ENCODE assay signal across 19 cellular contexts in genomic region chr6:134342211-134342610, GRCh38.
"Had no signal": no experiment of that assay in that cellular context is flagged by ENCODE, and none has a peak within 500 bp of the region (broad histone marks: within the 10 kb centered on the region; RNA-seq: fewer than 3 reads in every experiment).

No MANE protein-coding gene starts in this region.

- H3K9me3 ChIP-seq: neutrophil, pancreas, upper lobe of left lung had no signal

- ATAC-seq: activated T-helper 17 cell treated with anti-CD3 and anti-CD28 coated beads, Interleukin-2, amount 50 U/mL, for 72 hours; natural killer cell treated with Interleukin-12 subunit alpha and Interleukin-12 subunit beta and Interleukin-15 and Interleukin-18, amount 100 ng/mL, for 72 hours; pancreas; stimulated activated naive CD8-positive, alpha-beta T cell treated with anti-CD3 and anti-CD28 coated beads, Interleukin-15, Interleukin-2, amounts not matched to agents 100 U/mL and 50 U/mL, for 24 hours had no signal

- H3K27me3 ChIP-seq: brain microvascular endothelial cell, hepatocyte, neutrophil, pancreas, upper lobe of left lung had no signal

- H3K9me3 Mint-ChIP-seq: activated CD4-positive, alpha-beta memory T cell treated with anti-CD3 and anti-CD28 coated beads, Interleukin-2, amount 10 ng/mL, durations not matched to agents 7 days and 5 days; natural killer cell treated with Interleukin-12 subunit alpha and Interleukin-12 subunit beta and Interleukin-15 and Interleukin-18, amount 100 ng/mL, for 72 hours had no signal

- H3K27ac Mint-ChIP-seq: activated CD4-positive, alpha-beta memory T cell treated with anti-CD3 and anti-CD28 coated beads, Interleukin-2, amount 10 ng/mL, durations not matched to agents 7 days and 5 days; activated T-helper 17 cell treated with anti-CD3 and anti-CD28 coated beads, Interleukin-2, amount 50 U/mL, for 72 hours; mesothelial cell of epicardium; natural killer cell treated with Interleukin-12 subunit alpha and Interleukin-12 subunit beta and Interleukin-15 and Interleukin-18, amount 100 ng/mL, for 72 hours had no signal

- H3K36me3 ChIP-seq: brain microvascular endothelial cell, neutrophil, pancreas, upper lobe of left lung had no signal

- H3K4me1 ChIP-seq: pancreas had no signal

- H3K27me3 Mint-ChIP-seq: activated CD4-positive, alpha-beta memory T cell treated with anti-CD3 and anti-CD28 coated beads, Interleukin-2, amount 10 ng/mL, durations not matched to agents 7 days and 5 days; activated T-helper 17 cell treated with anti-CD3 and anti-CD28 coated beads, Interleukin-2, amount 50 U/mL, for 72 hours had no signal

- H3K36me3 Mint-ChIP-seq: mesothelial cell of epicardium; natural killer cell treated with Interleukin-12 subunit alpha and Interleukin-12 subunit beta and Interleukin-15 and Interleukin-18, amount 100 ng/mL, for 72 hours had no signal

- H3K27ac ChIP-seq: brain microvascular endothelial cell, coronary artery, hepatocyte, pancreas, upper lobe of left lung had no signal

- DNase-seq: activated CD4-positive, alpha-beta memory T cell treated with anti-CD3 and anti-CD28 coated beads, Interleukin-2, amount 10 ng/mL, durations not matched to agents 7 days and 5 days; activated CD4-positive, alpha-beta T cell treated with anti-CD3 and anti-CD28 coated beads for 4 hours; activated naive CD4-positive, alpha-beta T cell; activated T-cell treated with anti-CD3 and anti-CD28 coated beads, Interleukin-2, amount 50 U/mL, for 1 hour; brain microvascular endothelial cell; pancreas; stimulated activated CD4-positive, alpha-beta T cell treated with anti-CD3 and anti-CD28 coated beads, Interleukin-12 subunit alpha, Interleukin-12 subunit beta, amount 100 ng/mL, for 4 hours; stimulated activated CD4-positive, alpha-beta T cell treated with anti-CD3 and anti-CD28 coated beads, Interleukin-1b, Interleukin-23, amount 100 ng/mL, for 48 hours; stimulated activated naive CD8-positive, alpha-beta T cell treated with anti-CD3 and anti-CD28 coated beads, Interleukin-15, Interleukin-2, amounts not matched to agents 100 U/mL and 50 U/mL, for 24 hours; SW 1271; T-helper 2 cell had no signal

- H3K4me3 ChIP-seq: coronary artery, hepatocyte, lung, pancreas, upper lobe of left lung had no signal

- H3K4me3 Mint-ChIP-seq: activated CD4-positive, alpha-beta memory T cell treated with anti-CD3 and anti-CD28 coated beads, Interleukin-2, amount 10 ng/mL, durations not matched to agents 7 days and 5 days; activated T-helper 17 cell treated with anti-CD3 and anti-CD28 coated beads, Interleukin-2, amount 50 U/mL, for 72 hours; mesothelial cell of epicardium; natural killer cell treated with Interleukin-12 subunit alpha and Interleukin-12 subunit beta and Interleukin-15 and Interleukin-18, amount 100 ng/mL, for 72 hours had no signal

- H3K4me1 Mint-ChIP-seq: mesothelial cell of epicardium had no signal
